ENCODE assay signal across 2 cellular contexts in the genomic region with DNA sequence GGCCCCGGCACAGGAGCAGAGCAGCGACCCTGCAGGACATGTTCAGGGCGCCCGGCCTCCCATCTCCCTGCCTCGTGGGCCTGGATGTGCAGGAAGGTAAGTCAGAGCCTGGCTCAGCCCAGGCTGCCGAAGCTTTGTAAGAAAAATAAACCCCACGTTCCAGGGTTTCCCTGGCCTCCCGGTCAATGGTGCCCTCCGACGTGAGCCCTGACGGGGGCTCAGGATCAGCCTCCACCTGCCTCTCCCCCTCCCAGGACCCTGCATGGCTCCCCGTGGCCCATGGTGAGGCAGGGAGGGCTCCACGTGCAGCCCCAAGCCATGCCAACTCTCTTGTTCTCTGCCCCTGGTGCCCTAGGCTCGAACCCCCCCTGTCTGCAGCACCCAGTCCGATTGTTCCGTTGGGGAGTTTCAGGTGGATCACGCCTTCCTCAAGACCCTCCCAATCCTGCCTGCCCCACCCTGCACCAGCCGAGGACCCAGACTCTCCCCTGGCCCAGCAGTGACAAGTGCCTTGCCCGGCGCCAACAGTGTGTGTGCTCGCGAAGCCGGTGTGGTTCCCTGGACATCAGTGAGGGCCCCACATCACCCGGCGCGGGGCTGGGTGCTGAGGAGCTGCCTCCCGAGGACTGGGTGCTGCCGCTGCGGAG.
TF ChIP-seq lines count a peak whose summit lies in the region.

No MANE protein-coding gene starts in this region.

TF ChIP-seq in IMR-90, 13 proteins besides CTCF, POLR2A, EP300 and RAD21:
- no peak for TF ChIP-seq RCOR1 (IDR thresholded peaks at IDR 0.05; ENCODE audit: insufficient replicate concordance, low read length)

TF ChIP-seq in HepG2, 621 proteins besides CTCF, POLR2A, EP300 and RAD21:
- TF ChIP-seq GLI4 (CRISPR knock-in tag; IDR thresholded peaks at IDR 0.05; ENCODE audit: borderline replicate concordance) (no peak), NFE2 (CRISPR knock-in tag; IDR thresholded peaks at IDR 0.05) (no peak), FOSL1 (CRISPR knock-in tag; IDR thresholded peaks at IDR 0.05; ENCODE audit: borderline replicate concordance) (no peak), ZNF180 (CRISPR knock-in tag; IDR thresholded peaks at IDR 0.05; ENCODE audit: borderline replicate concordance, low read depth) (no peak), ZFP90 (CRISPR knock-in tag; IDR thresholded peaks at IDR 0.05; ENCODE audit: borderline replicate concordance) (no peak), ZNF282 (IDR thresholded peaks at IDR 0.05; ENCODE audit: partially characterized antibody) (no peak), ZNF7 (CRISPR knock-in tag; IDR thresholded peaks at IDR 0.05) (no peak), ZSCAN31 (CRISPR knock-in tag; IDR thresholded peaks at IDR 0.05; ENCODE audit: low read depth) (no peak), PHF8 (CRISPR knock-in tag; IDR thresholded peaks at IDR 0.05) (no peak), ZNF431 (CRISPR knock-in tag; IDR thresholded peaks at IDR 0.05; ENCODE audit: borderline replicate concordance, low read depth) (no peak)
- TF ChIP-seq, protein P1, sequence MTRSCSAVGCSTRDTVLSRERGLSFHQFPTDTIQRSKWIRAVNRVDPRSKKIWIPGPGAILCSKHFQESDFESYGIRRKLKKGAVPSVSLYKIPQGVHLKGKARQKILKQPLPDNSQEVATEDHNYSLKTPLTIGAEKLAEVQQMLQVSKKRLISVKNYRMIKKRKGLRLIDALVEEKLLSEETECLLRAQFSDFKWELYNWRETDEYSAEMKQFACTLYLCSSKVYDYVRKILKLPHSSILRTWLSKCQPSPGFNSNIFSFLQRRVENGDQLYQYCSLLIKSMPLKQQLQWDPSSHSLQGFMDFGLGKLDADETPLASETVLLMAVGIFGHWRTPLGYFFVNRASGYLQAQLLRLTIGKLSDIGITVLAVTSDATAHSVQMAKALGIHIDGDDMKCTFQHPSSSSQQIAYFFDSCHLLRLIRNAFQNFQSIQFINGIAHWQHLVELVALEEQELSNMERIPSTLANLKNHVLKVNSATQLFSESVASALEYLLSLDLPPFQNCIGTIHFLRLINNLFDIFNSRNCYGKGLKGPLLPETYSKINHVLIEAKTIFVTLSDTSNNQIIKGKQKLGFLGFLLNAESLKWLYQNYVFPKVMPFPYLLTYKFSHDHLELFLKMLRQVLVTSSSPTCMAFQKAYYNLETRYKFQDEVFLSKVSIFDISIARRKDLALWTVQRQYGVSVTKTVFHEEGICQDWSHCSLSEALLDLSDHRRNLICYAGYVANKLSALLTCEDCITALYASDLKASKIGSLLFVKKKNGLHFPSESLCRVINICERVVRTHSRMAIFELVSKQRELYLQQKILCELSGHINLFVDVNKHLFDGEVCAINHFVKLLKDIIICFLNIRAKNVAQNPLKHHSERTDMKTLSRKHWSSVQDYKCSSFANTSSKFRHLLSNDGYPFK (CRISPR knock-in tag; IDR thresholded peaks at IDR 0.05; ENCODE audit: borderline replicate concordance): no peak
- TF ChIP-seq, protein P2, sequence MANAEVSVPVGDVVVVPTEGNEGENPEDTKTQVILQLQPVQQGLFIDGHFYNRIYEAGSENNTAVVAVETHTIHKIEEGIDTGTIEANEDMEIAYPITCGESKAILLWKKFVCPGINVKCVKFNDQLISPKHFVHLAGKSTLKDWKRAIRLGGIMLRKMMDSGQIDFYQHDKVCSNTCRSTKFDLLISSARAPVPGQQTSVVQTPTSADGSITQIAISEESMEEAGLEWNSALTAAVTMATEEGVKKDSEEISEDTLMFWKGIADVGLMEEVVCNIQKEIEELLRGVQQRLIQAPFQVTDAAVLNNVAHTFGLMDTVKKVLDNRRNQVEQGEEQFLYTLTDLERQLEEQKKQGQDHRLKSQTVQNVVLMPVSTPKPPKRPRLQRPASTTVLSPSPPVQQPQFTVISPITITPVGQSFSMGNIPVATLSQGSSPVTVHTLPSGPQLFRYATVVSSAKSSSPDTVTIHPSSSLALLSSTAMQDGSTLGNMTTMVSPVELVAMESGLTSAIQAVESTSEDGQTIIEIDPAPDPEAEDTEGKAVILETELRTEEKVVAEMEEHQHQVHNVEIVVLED (CRISPR knock-in tag; IDR thresholded peaks at IDR 0.05; ENCODE audit: borderline replicate concordance): no peak
- TF ChIP-seq, protein P3, sequence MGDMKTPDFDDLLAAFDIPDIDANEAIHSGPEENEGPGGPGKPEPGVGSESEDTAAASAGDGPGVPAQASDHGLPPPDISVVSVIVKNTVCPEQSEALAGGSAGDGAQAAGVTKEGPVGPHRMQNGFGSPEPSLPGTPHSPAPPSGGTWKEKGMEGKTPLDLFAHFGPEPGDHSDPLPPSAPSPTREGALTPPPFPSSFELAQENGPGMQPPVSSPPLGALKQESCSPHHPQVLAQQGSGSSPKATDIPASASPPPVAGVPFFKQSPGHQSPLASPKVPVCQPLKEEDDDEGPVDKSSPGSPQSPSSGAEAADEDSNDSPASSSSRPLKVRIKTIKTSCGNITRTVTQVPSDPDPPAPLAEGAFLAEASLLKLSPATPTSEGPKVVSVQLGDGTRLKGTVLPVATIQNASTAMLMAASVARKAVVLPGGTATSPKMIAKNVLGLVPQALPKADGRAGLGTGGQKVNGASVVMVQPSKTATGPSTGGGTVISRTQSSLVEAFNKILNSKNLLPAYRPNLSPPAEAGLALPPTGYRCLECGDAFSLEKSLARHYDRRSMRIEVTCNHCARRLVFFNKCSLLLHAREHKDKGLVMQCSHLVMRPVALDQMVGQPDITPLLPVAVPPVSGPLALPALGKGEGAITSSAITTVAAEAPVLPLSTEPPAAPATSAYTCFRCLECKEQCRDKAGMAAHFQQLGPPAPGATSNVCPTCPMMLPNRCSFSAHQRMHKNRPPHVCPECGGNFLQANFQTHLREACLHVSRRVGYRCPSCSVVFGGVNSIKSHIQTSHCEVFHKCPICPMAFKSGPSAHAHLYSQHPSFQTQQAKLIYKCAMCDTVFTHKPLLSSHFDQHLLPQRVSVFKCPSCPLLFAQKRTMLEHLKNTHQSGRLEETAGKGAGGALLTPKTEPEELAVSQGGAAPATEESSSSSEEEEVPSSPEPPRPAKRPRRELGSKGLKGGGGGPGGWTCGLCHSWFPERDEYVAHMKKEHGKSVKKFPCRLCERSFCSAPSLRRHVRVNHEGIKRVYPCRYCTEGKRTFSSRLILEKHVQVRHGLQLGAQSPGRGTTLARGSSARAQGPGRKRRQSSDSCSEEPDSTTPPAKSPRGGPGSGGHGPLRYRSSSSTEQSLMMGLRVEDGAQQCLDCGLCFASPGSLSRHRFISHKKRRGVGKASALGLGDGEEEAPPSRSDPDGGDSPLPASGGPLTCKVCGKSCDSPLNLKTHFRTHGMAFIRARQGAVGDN (CRISPR knock-in tag; IDR thresholded peaks at IDR 0.05): no peak; the same call in 1 of the 2 replicates
TF ChIP-seq in HepG2: peak in this region for 0.
